Comparison of ENCODE assay signal across 8 cellular contexts in the genomic region with DNA sequence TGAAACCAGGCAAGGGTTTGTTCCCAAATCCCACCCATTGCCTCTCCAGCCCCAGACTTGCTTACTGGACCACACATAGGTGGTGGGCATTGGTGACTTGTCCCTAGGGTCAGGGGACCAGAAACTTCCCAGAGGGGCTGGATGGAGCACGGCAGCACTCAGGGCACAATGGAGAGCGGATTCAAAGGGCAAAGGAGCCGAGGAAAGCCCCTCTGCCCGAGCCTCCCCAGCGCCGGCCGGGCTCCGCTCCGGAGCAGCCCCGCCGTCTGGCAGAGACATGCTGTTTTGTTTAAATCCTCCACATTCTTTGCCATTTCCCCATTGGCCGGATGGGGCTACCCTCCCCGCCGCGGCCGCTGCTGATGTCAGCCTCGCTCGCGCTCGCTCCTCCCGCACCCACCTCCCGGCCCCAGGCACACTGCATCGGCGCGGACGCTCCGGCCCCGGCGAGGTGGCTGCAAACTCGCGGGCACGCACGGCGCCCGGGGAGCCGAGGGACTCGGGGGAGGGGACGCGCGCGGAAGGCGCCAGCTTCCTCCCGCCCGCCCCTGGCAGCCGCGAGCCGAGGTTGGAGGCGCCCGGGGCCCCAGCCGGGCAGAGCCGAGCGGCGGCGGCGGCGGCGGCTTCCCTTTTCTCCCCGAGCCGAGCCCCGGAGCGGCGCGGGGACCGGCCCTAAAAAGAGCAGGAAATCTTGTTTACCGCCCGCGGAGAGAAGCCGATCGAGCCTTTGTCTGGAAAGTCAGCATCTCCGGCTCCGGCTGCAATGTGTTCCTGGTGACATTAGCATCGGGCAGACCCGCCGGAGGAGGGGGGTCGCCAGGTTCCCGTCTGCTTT. TPM values are rescaled to one million over a fixed set of nuclear protein-coding genes. Genes with fewer than 3 reads are reported as not detected.
DNase-seq lines count a peak whose midpoint lies in the region; ATAC-seq and TF ChIP-seq lines count a peak whose summit lies in the region.

A gene (plus strand): TSS at position 390 of the 835 bp plus-strand sequence.

- peaks cover 39% of the 10 kb centered on the region for H3K79me2 ChIP-seq in GM23338 (replicated peaks; ENCODE audit: insufficient read depth)

- H3F3A ChIP-seq in GM23338 (replicated peaks; ENCODE audit: low read depth), result peaks cover 21% of the 10 kb centered on the region; the same call in 1 of the 2 replicates

- H3K27me3 ChIP-seq in GM23338 (ENCODE audit: insufficient read depth) (no peaks in the 10 kb centered on the region), stomach smooth muscle (ENCODE audit: control insufficient read depth in 1 of 2, insufficient read depth in 2 of 2, low read length in 2 of 2) (no peaks in the 10 kb centered on the region)

- H3K36me3 ChIP-seq in GM23338 (ENCODE audit: insufficient read depth) (no peaks in the 10 kb centered on the region), stomach smooth muscle (ENCODE audit: control insufficient read depth in 2 of 2, insufficient read depth in 2 of 2, low read length in 2 of 2) (no peaks in the 10 kb centered on the region)

- peak within 1 kb of the TSS; percentile 99 for H2AFZ ChIP-seq in GM23338

- H3K9me3 ChIP-seq in stomach smooth muscle (ENCODE audit: control insufficient read depth in 2 of 2, low read length in 2 of 2), result no peaks in the 10 kb centered on the region

- peak; percentile 66 for ATAC-seq in GM23338

- peaks cover 16% of the 10 kb centered on the region for H3K4me1 ChIP-seq in GM23338 (ENCODE audit: insufficient read depth)
- peaks cover 23% of the 10 kb centered on the region for H3K4me1 ChIP-seq in stomach smooth muscle (ENCODE audit: control insufficient read depth, insufficient read depth, low read length)

- H3K27ac ChIP-seq in GM23338 (ENCODE audit: low read depth) (peak within 1 kb of the TSS; percentile 99), stomach smooth muscle (ENCODE audit: low read length) (peak within 1 kb of the TSS; percentile 77)

- TF ChIP-seq CTCF in GM23338 (conservative IDR thresholded peaks at IDR 0.05; ENCODE audit: low read depth in 2 of 2), result no peak
- 0 out of 2 replicates have a peak, but pooled peaks have one; percentile 0 for TF ChIP-seq CTCF in LNCaP clone FGC (IDR thresholded peaks at IDR 0.05; ENCODE audit: control insufficient read depth, extremely low read depth, insufficient read depth)
- no peak for TF ChIP-seq CTCF in fibroblast of villous mesenchyme (IDR thresholded peaks at IDR 0.05; ENCODE audit: insufficient read depth, low read depth, low read length)
- TF ChIP-seq CTCF in neural crest cell (conservative IDR thresholded peaks at IDR 0.05), result no peak

- H3K27ac Mint-ChIP-seq in GM23338 (peak within 1 kb of the TSS; percentile 96), neural crest cell (ENCODE audit: unreplicated experiment) (peak within 1 kb of the TSS; percentile 95)

- DNase-seq in ELF-1 (ENCODE audit: low read depth, low spot score) (peak; percentile 94), GM23338 (ENCODE audit: low spot score) (peak; percentile 93), LNCaP clone FGC (ENCODE audit: low read depth) (no peak), SIG-M5 treated with dmso at 0.1 percent for 504 hours (lab: John Stamatoyannopoulos, UW; ENCODE audit: unreplicated experiment) (peak; percentile 91), activated gamma-delta T cell (lab: John Stamatoyannopoulos, UW) (peak; percentile 90), fibroblast of villous mesenchyme (ENCODE audit: low read depth) (peak; percentile 89), neural crest cell (ENCODE audit: low read depth, low spot score) (peak; percentile 81)

- H3K4me3 ChIP-seq in GM23338 (peak within 1 kb of the TSS; percentile 91), LNCaP clone FGC (ENCODE audit: low read depth, low read length) (peak within 1 kb of the TSS; percentile 62), fibroblast of villous mesenchyme (ENCODE audit: low read depth, low read length) (peak within 1 kb of the TSS; percentile 85), stomach smooth muscle (ENCODE audit: low read length in 2 of 2) (peak within 1 kb of the TSS; percentile 85 to 88)

- peak within 1 kb of the TSS; percentile 95 for H3K4me2 ChIP-seq in GM23338

- peaks cover 36% of the 10 kb centered on the region for H3K4me1 Mint-ChIP-seq in GM23338
- H3K4me1 Mint-ChIP-seq in neural crest cell, result peaks cover 24% of the 10 kb centered on the region

- H3K4me3 Mint-ChIP-seq in GM23338 (peak within 1 kb of the TSS; percentile 88), neural crest cell (peak within 1 kb of the TSS; percentile 92)

- peaks cover 26% of the 10 kb centered on the region for H3K36me3 Mint-ChIP-seq in GM23338 (ENCODE audit: low read depth)
- peaks cover 7% of the 10 kb centered on the region for H3K36me3 Mint-ChIP-seq in neural crest cell (ENCODE audit: low read depth)

- H3K27me3 Mint-ChIP-seq in GM23338 (ENCODE audit: insufficient read depth, low read depth, poor library complexity) (peaks cover 15% of the 10 kb centered on the region), neural crest cell (ENCODE audit: low read depth) (no peaks in the 10 kb centered on the region)

- H3K9me2 ChIP-seq in GM23338 (ENCODE audit: insufficient read depth), result no peaks in the 10 kb centered on the region

- peak within 1 kb of the TSS; percentile 75 to 79 for H3K9ac ChIP-seq in stomach smooth muscle (ENCODE audit: low read length in 2 of 2)

- no peaks in the 10 kb centered on the region for H4K20me1 ChIP-seq in GM23338 (replicated peaks; ENCODE audit: insufficient read depth)

- H3K9me3 Mint-ChIP-seq in GM23338 (peaks cover 9% of the 10 kb centered on the region; the same call in 2 of the 3 replicates), neural crest cell (no peaks in the 10 kb centered on the region)

TF ChIP-seq in GM23338, 12 proteins besides CTCF, POLR2A, EP300 and RAD21 (continues in another document):
- peak; percentile 62 for TF ChIP-seq CREB1 (CRISPR knock-in tag; IDR thresholded peaks at IDR 0.05; ENCODE audit: low read depth)
- TF ChIP-seq EZH2 (IDR thresholded peaks at IDR 0.05; ENCODE audit: low read depth, unreplicated experiment), result no peak
- TF ChIP-seq, protein P1, sequence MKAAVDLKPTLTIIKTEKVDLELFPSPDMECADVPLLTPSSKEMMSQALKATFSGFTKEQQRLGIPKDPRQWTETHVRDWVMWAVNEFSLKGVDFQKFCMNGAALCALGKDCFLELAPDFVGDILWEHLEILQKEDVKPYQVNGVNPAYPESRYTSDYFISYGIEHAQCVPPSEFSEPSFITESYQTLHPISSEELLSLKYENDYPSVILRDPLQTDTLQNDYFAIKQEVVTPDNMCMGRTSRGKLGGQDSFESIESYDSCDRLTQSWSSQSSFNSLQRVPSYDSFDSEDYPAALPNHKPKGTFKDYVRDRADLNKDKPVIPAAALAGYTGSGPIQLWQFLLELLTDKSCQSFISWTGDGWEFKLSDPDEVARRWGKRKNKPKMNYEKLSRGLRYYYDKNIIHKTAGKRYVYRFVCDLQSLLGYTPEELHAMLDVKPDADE (IDR thresholded peaks at IDR 0.05), result no peak
- no peak for TF ChIP-seq EZH2phosphoT487 (IDR thresholded peaks at IDR 0.05; ENCODE audit: unreplicated experiment)

RNA-seq across cellular contexts. Expression of the gene that starts here (rescaled TPM):
- total RNA-seq in GM23338 (2014; rRNA removed; shearing (Covaris generic)), result 22.8 and 32.6 TPM in 2 replicates
- 21.6 and 23.0 TPM in 2 replicates for polyA plus RNA-seq in GM23338 (2016; fragmentation: Nextera tagmentation; extraction: Ambion mirVana)
- total RNA-seq in fibroblast of villous mesenchyme, result 3.9 and 4.3 TPM in 2 replicates
- 21.5 and 21.9 TPM in 2 replicates for total RNA-seq in neural crest cell
